8 cellular contexts compared by ENCODE assay signal in genomic region chr14:51239813-51240803, GRCh38. TPM values are rescaled to one million over a fixed set of nuclear protein-coding genes. Genes with fewer than 3 reads are reported as not detected.
DNase-seq lines count a peak whose midpoint lies in the region; ATAC-seq and TF ChIP-seq lines count a peak whose summit lies in the region.

A gene with protein sequence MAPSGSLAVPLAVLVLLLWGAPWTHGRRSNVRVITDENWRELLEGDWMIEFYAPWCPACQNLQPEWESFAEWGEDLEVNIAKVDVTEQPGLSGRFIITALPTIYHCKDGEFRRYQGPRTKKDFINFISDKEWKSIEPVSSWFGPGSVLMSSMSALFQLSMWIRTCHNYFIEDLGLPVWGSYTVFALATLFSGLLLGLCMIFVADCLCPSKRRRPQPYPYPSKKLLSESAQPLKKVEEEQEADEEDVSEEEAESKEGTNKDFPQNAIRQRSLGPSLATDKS (plus strand): TSS chr14:51240247. CDS start chr14:51240293, 46 bp downstream.

- peak within 1 kb of the TSS; percentile 30 for H3K27ac ChIP-seq in H9 (ENCODE audit: insufficient read length, low read depth, low read length)

- no peak within 1 kb of the TSS for H4K5ac ChIP-seq in H9 (ENCODE audit: insufficient read length, low read depth, low read length)

- no peak within 1 kb of the TSS for H3T11ph ChIP-seq in H9 (ENCODE audit: low read length)

- ATAC-seq in natural killer cell treated with Interleukin-12 subunit alpha and Interleukin-12 subunit beta and Interleukin-15 and Interleukin-18, amount 100 ng/mL, for 72 hours, result peak; percentile 96 to 97
- peak; percentile 90 for ATAC-seq in stimulated activated naive CD8-positive, alpha-beta T cell treated with anti-CD3 and anti-CD28 coated beads, Interleukin-15, Interleukin-2, amounts not matched to agents 100 U/mL and 50 U/mL, for 24 hours

- no peak within 1 kb of the TSS for H3K4ac ChIP-seq in H9 (ENCODE audit: low read depth, low read length)

- no peaks in the 10 kb centered on the region for H3K9me3 ChIP-seq in H9 (ENCODE audit: control insufficient read depth, low read depth, low read length)

- H2AK5ac ChIP-seq in H9 (ENCODE audit: insufficient read length, low read length), result no peak within 1 kb of the TSS

- no peak within 1 kb of the TSS for H2BK20ac ChIP-seq in H9 (ENCODE audit: low read depth, low read length, poor library complexity, severe bottlenecking)

- H3K18ac ChIP-seq in H9 (ENCODE audit: insufficient read length, low read depth, low read length), result peak within 1 kb of the TSS; percentile 79

- H3K9me3 Mint-ChIP-seq in H9, result no peaks in the 10 kb centered on the region; a peak in 1 of 5 replicates
- H3K9me3 Mint-ChIP-seq in natural killer cell treated with Interleukin-12 subunit alpha and Interleukin-12 subunit beta and Interleukin-15 and Interleukin-18, amount 100 ng/mL, for 72 hours, result no peaks in the 10 kb centered on the region

- H3K4me2 ChIP-seq in H9 (ENCODE audit: insufficient read depth, insufficient read length, low read length), result peak within 1 kb of the TSS; percentile 48

- peak within 1 kb of the TSS; percentile 99 for H3K4me3 ChIP-seq in fibroblast of the aortic adventitia (ENCODE audit: low read depth, low read length)

- H3K27me3 ChIP-seq in H9 (ENCODE audit: insufficient read depth, low read length), result no peaks in the 10 kb centered on the region

- H2BK5ac ChIP-seq in H9 (ENCODE audit: insufficient read length, low read length), result peak within 1 kb of the TSS; percentile 66

- H3K23ac ChIP-seq in H9 (ENCODE audit: insufficient read length, low read depth, low read length), result no peak within 1 kb of the TSS

- H3K56ac ChIP-seq in H9 (ENCODE audit: insufficient read length, low read depth, low read length), result peak within 1 kb of the TSS; percentile 39

- H3K79me2 ChIP-seq in H9 (ENCODE audit: insufficient read depth, low read length), result peaks cover 26% of the 10 kb centered on the region

- H3K23me2 ChIP-seq in H9 (ENCODE audit: insufficient read length, low read depth, low read length, poor library complexity, severe bottlenecking), result peaks cover 3% of the 10 kb centered on the region

- H4K91ac ChIP-seq in H9 (ENCODE audit: insufficient read length, low read depth, low read length), result no peak within 1 kb of the TSS

- no peak within 1 kb of the TSS for H2BK15ac ChIP-seq in H9 (ENCODE audit: low read depth, low read length)

- H3K4me3 Mint-ChIP-seq in H9, result no peak within 1 kb of the TSS
- H3K4me3 Mint-ChIP-seq in natural killer cell treated with Interleukin-12 subunit alpha and Interleukin-12 subunit beta and Interleukin-15 and Interleukin-18, amount 100 ng/mL, for 72 hours, result no peak within 1 kb of the TSS

- H2BK12ac ChIP-seq in H9 (ENCODE audit: insufficient read length, low read depth, low read length), result no peak within 1 kb of the TSS

- peaks cover 5% of the 10 kb centered on the region; the same call in 1 of the 2 replicates for H3K4me1 ChIP-seq in H9 (ENCODE audit: insufficient read depth, low read length)

- H4K20me1 ChIP-seq in H9 (ENCODE audit: control insufficient read depth, insufficient read depth, insufficient read length), result no peaks in the 10 kb centered on the region

- H4K8ac ChIP-seq in H9 (replicated peaks; ENCODE audit: insufficient read length, low read depth, low read length), result no peak within 1 kb of the TSS

- H3K36me3 Mint-ChIP-seq in H9 (ENCODE audit: insufficient read depth in 1 of 3, low read depth in 3 of 3), result peaks cover under 1 to 13% (median 12%) of the 10 kb centered on the region in 3 experiments; a peak in 5 of 7 replicates
- no peaks in the 10 kb centered on the region for H3K36me3 Mint-ChIP-seq in natural killer cell treated with Interleukin-12 subunit alpha and Interleukin-12 subunit beta and Interleukin-15 and Interleukin-18, amount 100 ng/mL, for 72 hours

- in situ Hi-C loops in G401 (cut with HindIII; ENCODE audit: low sequenced_read_pairs), result no loop called here

- H2BK120ac ChIP-seq in H9 (ENCODE audit: low read depth, low read length, poor library complexity, severe bottlenecking), result no peak within 1 kb of the TSS

- peak; percentile 99 for DNase-seq in G401 (ENCODE audit: low spot score)
- DNase-seq in H9, result peak; percentile 99
- peak; percentile 100 for DNase-seq in M059J (ENCODE audit: low read depth)
- peak; percentile 78 for DNase-seq in activated T-helper 9 cell treated with anti-CD3 and anti-CD28 coated beads, Interleukin-2, amount 50 U/mL, for 16 hours (ENCODE audit: low read depth)
- DNase-seq in fibroblast of the aortic adventitia (ENCODE audit: low read depth), result peak; percentile 99
- DNase-seq in natural killer cell treated with Interleukin-12 subunit alpha and Interleukin-12 subunit beta and Interleukin-15 and Interleukin-18, amount 100 ng/mL, for 72 hours (ENCODE audit: low spot score), result peak; percentile 95
- peak; percentile 92 for DNase-seq in stimulated activated naive CD8-positive, alpha-beta T cell treated with anti-CD3 and anti-CD28 coated beads, Interleukin-15, Interleukin-2, amounts not matched to agents 100 U/mL and 50 U/mL, for 24 hours

- peaks cover 31 to 32% of the 10 kb centered on the region in 2 experiments for H3K4me1 Mint-ChIP-seq in H9
- H3K4me1 Mint-ChIP-seq in natural killer cell treated with Interleukin-12 subunit alpha and Interleukin-12 subunit beta and Interleukin-15 and Interleukin-18, amount 100 ng/mL, for 72 hours (ENCODE audit: low read depth in 2 of 2), result peaks cover 20 to 27% of the 10 kb centered on the region in 2 donors

- no peaks in the 10 kb centered on the region for H3K27me3 Mint-ChIP-seq in H9 (ENCODE audit: low read depth)
- no peaks in the 10 kb centered on the region for H3K27me3 Mint-ChIP-seq in natural killer cell treated with Interleukin-12 subunit alpha and Interleukin-12 subunit beta and Interleukin-15 and Interleukin-18, amount 100 ng/mL, for 72 hours

- no peak within 1 kb of the TSS for H3K27ac Mint-ChIP-seq in H9
- H3K27ac Mint-ChIP-seq in natural killer cell treated with Interleukin-12 subunit alpha and Interleukin-12 subunit beta and Interleukin-15 and Interleukin-18, amount 100 ng/mL, for 72 hours, result no peak within 1 kb of the TSS

- peak within 1 kb of the TSS; percentile 93 for H3K14ac ChIP-seq in H9 (ENCODE audit: insufficient read depth, low read length)

- no CpG with 5 or more reads among the region's 65 CpGs for WGBS in H9 (ENCODE audit: extremely low coverage, insufficient read length, low lambda C conversion rate)

- no peaks in the 10 kb centered on the region for H3K79me1 ChIP-seq in H9 (ENCODE audit: insufficient read depth, low read depth, low read length, poor library complexity, severe bottlenecking)

- TF ChIP-seq CTCF in H9 (conservative IDR thresholded peaks at IDR 0.05) (peak; percentile 17; the same call in 1 of the 3 replicates), fibroblast of the aortic adventitia (IDR thresholded peaks at IDR 0.05; ENCODE audit: insufficient read depth, low read length) (no peak)

- H3K9ac ChIP-seq in H9 (ENCODE audit: extremely low read depth, insufficient read length, low read length), result peak within 1 kb of the TSS; percentile 95

- H2AFZ ChIP-seq in H9 (ENCODE audit: low read length), result no peak within 1 kb of the TSS

- TF ChIP-seq POLR2A in Raji (IDR thresholded peaks at IDR 0.05; ENCODE audit: insufficient read depth, low read depth, low read length), result peak; percentile 99

RNA-seq across cellular contexts. Expression of the gene that starts here (rescaled TPM):
- 33.8 and 57.2 TPM in 2 replicates for total RNA-seq in G401 (2014; rRNA removed; shearing (Covaris generic))
- 83.5 and 87.3 TPM in 2 replicates for total RNA-seq in H9 (2021)
- 90.0 and 121 TPM in 2 replicates for total RNA-seq in M059J (2014; rRNA removed; shearing (Covaris generic))
- 48.5 and 66.0 TPM in 2 replicates for total RNA-seq in fibroblast of the aortic adventitia (ENCODE audit: low replicate concordance)
- total RNA-seq in natural killer cell treated with Interleukin-12 subunit alpha and Interleukin-12 subunit beta and Interleukin-15 and Interleukin-18, amount 100 ng/mL, for 72 hours, result 10 to 100 TPM; 43.2 to 47.8 TPM

Comparison
In these comparisons a context has a peak if more than half of its experiments do, and no peak if none do; other contexts are left out.
1. Peak in every context shown above with its lines: DNase-seq, ATAC-seq, H3K4me3 ChIP-seq and H3K27ac ChIP-seq.